ENCODE assay signal across 10 cellular contexts in genomic region chr5:149455889-149456409, GRCh38.
DNase-seq lines count a peak whose midpoint lies in the region; ATAC-seq and TF ChIP-seq lines count a peak whose summit lies in the region.
"Had no signal": no experiment of that assay in that cellular context is flagged by ENCODE, and none has a peak within 500 bp of the region (broad histone marks: within the 10 kb centered on the region; RNA-seq: fewer than 3 reads in every experiment).

No MANE protein-coding gene starts in this region.

- no peak overlapping the region for H3K9ac ChIP-seq in duodenal mucosa (ENCODE audit: low read depth in 1 of 2, low read length in 2 of 2)

- peak overlapping the region; percentile 48 for H2AFZ ChIP-seq in ACC112 (ENCODE audit: low read length, unreplicated experiment)

- peaks cover 42% of the 10 kb centered on the region for H3K4me1 ChIP-seq in ACC112 (ENCODE audit: control insufficient read depth, insufficient read depth, low read length, unreplicated experiment)
- H3K4me1 ChIP-seq in duodenal mucosa (ENCODE audit: control insufficient read depth in 1 of 2, insufficient read depth in 2 of 2, low read length in 2 of 2), result peaks cover 29 to 33% of the 10 kb centered on the region in 2 donors
- H3K4me1 ChIP-seq in prostate gland (replicated peaks), result no peaks in the 10 kb centered on the region

- H3K36me3 ChIP-seq in ACC112 (ENCODE audit: insufficient read depth, low read length), result no peaks in the 10 kb centered on the region
- no peaks in the 10 kb centered on the region for H3K36me3 ChIP-seq in MG63
- H3K36me3 ChIP-seq in duodenal mucosa (ENCODE audit: control insufficient read depth in 1 of 2, insufficient read depth in 2 of 2, low read length in 2 of 2), result no peaks in the 10 kb centered on the region
- H3K36me3 ChIP-seq in prostate gland, result no peaks in the 10 kb centered on the region

- H3K79me2 ChIP-seq in ACC112 (ENCODE audit: control insufficient read depth, insufficient read depth, low read length, unreplicated experiment), result no peaks in the 10 kb centered on the region

- intact Hi-C loops in prostate gland (cut with DNase I), result no loop called here

- no peak for ATAC-seq in HG03442 (IDR thresholded peaks at IDR 0.05; ENCODE audit: unreplicated experiment)
- ATAC-seq: stimulated activated naive B cell treated with anti-CD40 and anti-IgM and Interleukin-4, amounts not matched to agents 10 μg/mL and 1 μg/mL and 100 μg/mL, for 72 hours had no signal

- 72% methylated on average over 13 of the region's 13 CpGs for WGBS in prostate gland

- no peak for TF ChIP-seq CTCF in prostate gland (IDR thresholded peaks at IDR 0.05)

- DNase-seq in MG63 (peak; percentile 89), myocyte (ENCODE audit: low read depth) (peak; percentile 98), prostate gland (ENCODE audit: low spot score) (no peak), RPMI8226 (no peak)
- DNase-seq in central memory CD4-positive, alpha-beta T cell, result no peak
- DNase-seq: stimulated activated naive B cell treated with anti-CD40 and anti-IgM and Interleukin-4, amounts not matched to agents 10 μg/mL and 1 μg/mL and 100 μg/mL, for 72 hours had no signal

- TF ChIP-seq POLR2A in prostate gland (IDR thresholded peaks at IDR 0.05), result no peak

- H3K4me3 ChIP-seq in ACC112 (ENCODE audit: low read depth, low read length), result no peak overlapping the region
- peak overlapping the region; percentile 2; the same call in 1 of the 2 replicates for H3K4me3 ChIP-seq in MG63
- no peak overlapping the region for H3K4me3 ChIP-seq in duodenal mucosa (ENCODE audit: low read depth in 1 of 2, low read length in 2 of 2)
- H3K4me3 ChIP-seq in prostate gland, result no peak overlapping the region
- H3K4me3 ChIP-seq: SK-N-MC had no signal

- no peaks in the 10 kb centered on the region for H3K27me3 ChIP-seq in ACC112 (ENCODE audit: insufficient read depth, low read length)
- H3K27me3 ChIP-seq in MG63, result no peaks in the 10 kb centered on the region
- H3K27me3 ChIP-seq in duodenal mucosa (ENCODE audit: control insufficient read depth in 1 of 2, insufficient read depth in 2 of 2, low read length in 2 of 2), result no peaks in the 10 kb centered on the region
- no peaks in the 10 kb centered on the region for H3K27me3 ChIP-seq in prostate gland (replicated peaks; ENCODE audit: insufficient read depth)

- H3K9me3 ChIP-seq in MG63 (no peaks in the 10 kb centered on the region), duodenal mucosa (ENCODE audit: control insufficient read depth in 1 of 2, low read length in 2 of 2) (no peaks in the 10 kb centered on the region), prostate gland (no peaks in the 10 kb centered on the region)

- H3K27ac ChIP-seq in ACC112 (ENCODE audit: low read depth, low read length), result peak overlapping the region; percentile 62
- H3K27ac ChIP-seq in duodenal mucosa (ENCODE audit: low read depth, low read length), result peak overlapping the region; percentile 35
- H3K27ac ChIP-seq in prostate gland, result peak overlapping the region in 1 of 2 donors; percentile 37
- H3K27ac ChIP-seq: SK-N-MC had no signal

Comparison
In these comparisons a context has a peak if more than half of its experiments do, and no peak if none do; other contexts are left out.
1. DNase-seq: peak in MG63 (single experiment) and myocyte (single experiment); none in prostate gland (single experiment), RPMI8226 (single experiment) and central memory CD4-positive, alpha-beta T cell (single experiment).